Comparison of ENCODE assay signal across 8 cellular contexts in genomic region chr17:61400058-61400785, GRCh38. TPM values are rescaled to one million over a fixed set of nuclear protein-coding genes. Genes with fewer than 3 reads are reported as not detected.
DNase-seq lines count a peak whose midpoint lies in the region; ATAC-seq and TF ChIP-seq lines count a peak whose summit lies in the region.

No MANE protein-coding gene starts in this region.

- no TSS peak for BruUV-seq in Panc1 (replicated peaks; lab: Mats Ljungman, UMichigan)

- 0% methylated on average over 1 of the region's 95 CpGs for WGBS in esophagus muscularis mucosa
- 2% methylated on average over 77 of the region's 95 CpGs for WGBS in prostate gland

- peak; percentile 55 for DNase-seq in ELF-1 (ENCODE audit: low read depth, low spot score)
- DNase-seq in Panc1 (ENCODE audit: low read depth, low spot score) = no peak
- DNase-seq in esophagus muscularis mucosa (ENCODE audit: extremely low spot score) = no peak
- DNase-seq in prostate gland (ENCODE audit: low spot score) = no peak
- no peak for DNase-seq in OCI-M2 (lab: John Stamatoyannopoulos, UW; ENCODE audit: unreplicated experiment)
- DNase-seq in RPMI8226 = no peak

- no peaks in the 10 kb centered on the region for H3K27me3 ChIP-seq in Panc1 (ENCODE audit: control insufficient read depth, insufficient read depth, low read length)
- peaks cover 5 to 95% (median 39%) of the 10 kb centered on the region in 4 donors for H3K27me3 ChIP-seq in esophagus muscularis mucosa
- H3K27me3 ChIP-seq in prostate gland (replicated peaks; ENCODE audit: insufficient read depth) = peaks cover 14% of the 10 kb centered on the region

- no peak for TF ChIP-seq CTCF in Panc1 (IDR thresholded peaks at IDR 0.05)
- no peak for TF ChIP-seq CTCF in esophagus muscularis mucosa (IDR thresholded peaks at IDR 0.05)
- TF ChIP-seq CTCF in prostate gland (IDR thresholded peaks at IDR 0.05) = no peak

- POLR2A ChIA-PET in Panc1 (lab: Charles Lee) = no interaction called here

- H3K36me3 ChIP-seq in Panc1 (ENCODE audit: control insufficient read depth, insufficient read depth, low read length) (no peaks in the 10 kb centered on the region), esophagus muscularis mucosa (peaks cover 2 to 29% (median 19%) of the 10 kb centered on the region in 4 donors), prostate gland (no peaks in the 10 kb centered on the region)

- H3K4me3 ChIP-seq in Panc1 (ENCODE audit: low read depth in 2 of 2, low read length in 2 of 2) (peak overlapping the region; percentile 55 to 79), esophagus muscularis mucosa (peak overlapping the region; percentile 66 to 78 (median 72)), prostate gland (peak overlapping the region; percentile 45 to 56)

- TF ChIP-seq POLR2A in esophagus muscularis mucosa (IDR thresholded peaks at IDR 0.05; ENCODE audit: low read depth) (no peak), prostate gland (IDR thresholded peaks at IDR 0.05) (no peak)

- intact Hi-C loops in Panc1 (cut with micrococcal nuclease; ENCODE audit: unreplicated experiment) (no loop called here), esophagus muscularis mucosa (cut with DNase I) (no loop called here), prostate gland (cut with DNase I) (loop anchor here (5.0 kb wide), 2 partner anchors 52 to 653 kb away; partner anchors contain the start of gene TBX4)

- H3K27ac ChIP-seq in Panc1 (ENCODE audit: low read length) = peak overlapping the region; percentile 85
- H3K27ac ChIP-seq in esophagus muscularis mucosa (replicated peaks in 1 of 4) = peak overlapping the region; percentile 88 to 96 (median 90)
- H3K27ac ChIP-seq in prostate gland = peak overlapping the region; percentile 79 to 84

- CTCF ChIA-PET in Panc1 (lab: Charles Lee) = interaction anchor here (0.6 to 0.8 kb wide), 3 partner anchors 8 to 150 kb away, joined by 3 to 4 read pairs (median 4); no protein-coding TSS in a partner anchor

- no peaks in the 10 kb centered on the region for H3K9me3 ChIP-seq in Panc1 (ENCODE audit: control insufficient read depth, insufficient read depth, low read depth, low read length)
- no peaks in the 10 kb centered on the region for H3K9me3 ChIP-seq in esophagus muscularis mucosa
- no peaks in the 10 kb centered on the region for H3K9me3 ChIP-seq in prostate gland

- no peak for TF ChIP-seq EP300 in esophagus muscularis mucosa (IDR thresholded peaks at IDR 0.05)

- H3K4me1 ChIP-seq in Panc1 (ENCODE audit: control insufficient read depth, insufficient read depth, low read length) (peaks cover 6% of the 10 kb centered on the region; the same call in 1 of the 2 replicates), esophagus muscularis mucosa (peaks cover 55 to 94% (median 92%) of the 10 kb centered on the region in 4 donors), prostate gland (replicated peaks) (peaks cover 12% of the 10 kb centered on the region)

- in situ Hi-C loops in Panc1 (cut with HindIII; ENCODE audit: low pct_unique_long_range_greater_than_20kb, low sequenced_read_pairs) = no loop called here

- ATAC-seq in Panc1 (peak; percentile 61), GM18868 (IDR thresholded peaks at IDR 0.05; ENCODE audit: unreplicated experiment) (no peak), GM21528 (IDR thresholded peaks at IDR 0.05; ENCODE audit: low FRiP score, unreplicated experiment) (no peak)

RNA-seq across cellular contexts. Expression of gene TBX2, which starts 0.6 kb away (rescaled TPM):
- total RNA-seq in Panc1 (2021; ENCODE audit: unreplicated experiment) (35.6 TPM), esophagus muscularis mucosa (10 to 100 TPM; 17.9 to 42.6 (median 31.3) TPM), prostate gland (10 to 100 TPM in 1 of 2 donors, 1 to 10 TPM in 1; 9.2 to 34.1 TPM)
- 30.7 TPM for polyA plus RNA-seq in Panc1 (2012; ENCODE audit: insufficient read length)

RNA-seq across cellular contexts. Expression of gene TBX4, which starts 52.0 kb away (rescaled TPM):
- total RNA-seq in Panc1 (2021; ENCODE audit: unreplicated experiment) (not detected), esophagus muscularis mucosa (not detected), prostate gland (1 to 10 TPM; 3.5 to 5.0 TPM)
- polyA plus RNA-seq in Panc1 (2012; ENCODE audit: insufficient read length) = 0.19 TPM
